Comparison of ENCODE assay signal across 9 cellular contexts in the genomic region with DNA sequence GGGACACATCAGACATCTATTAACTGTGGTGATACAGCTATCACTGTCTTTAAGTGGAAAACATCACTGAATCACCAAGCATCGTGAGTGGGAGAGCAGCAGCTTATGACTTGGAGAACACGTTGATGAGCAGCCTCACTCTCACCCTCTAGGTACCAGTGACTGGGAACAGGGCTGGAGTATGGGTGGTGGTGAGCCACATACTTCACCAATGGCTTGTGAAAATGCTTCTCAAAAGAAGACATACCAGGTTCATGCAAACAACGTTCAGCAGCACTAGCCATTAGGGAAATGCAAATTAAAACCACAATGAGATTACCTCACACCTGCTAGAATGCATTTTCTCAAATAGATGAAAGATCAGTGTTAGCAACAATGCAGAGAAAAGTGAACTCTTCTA.
A peak's percentile ranks its signal among the peaks of the same experiment; 100 is the strongest.
DNase-seq lines count a peak whose midpoint lies in the region; ATAC-seq lines count a peak whose summit lies in the region.
"Had no signal": no experiment of that assay in that cellular context is flagged by ENCODE, and none has a peak within 500 bp of the region (broad histone marks: within the 10 kb centered on the region; RNA-seq: fewer than 3 reads in every experiment).

No MANE protein-coding gene starts in this region.

- ATAC-seq in GM18909 (IDR thresholded peaks at IDR 0.05; ENCODE audit: poor library complexity, unreplicated experiment): peak; percentile 67
- ATAC-seq in GM21619 (IDR thresholded peaks at IDR 0.05; ENCODE audit: unreplicated experiment): peak; percentile 72
- ATAC-seq in HG03196 (IDR thresholded peaks at IDR 0.05; ENCODE audit: unreplicated experiment): peak; percentile 62

- DNase-seq in astrocyte of the hippocampus (ENCODE audit: low read depth, low spot score): peak; percentile 71
- DNase-seq in ACHN: no peak
- no peak for DNase-seq in C1 segment of cervical spinal cord (lab: John Stamatoyannopoulos, UW)
- DNase-seq in islet precursor cell: no peak
- DNase-seq in NCI-H82 (lab: John Stamatoyannopoulos, UW): no peak
- DNase-seq: activated naive CD4-positive, alpha-beta T cell had no signal

- in situ Hi-C loops in ACHN (cut with HindIII; ENCODE audit: low pct_ligation_motif_present, low pct_unique_long_range_greater_than_20kb, low sequenced_read_pairs): no loop called here
